In genomic region chr7:43808410-43808809, GRCh38 we compare ENCODE assay signal across 18 cellular contexts.
"Had no signal": no experiment of that assay in that cellular context is flagged by ENCODE, and none has a peak within 500 bp of the region (broad histone marks: within the 10 kb centered on the region; RNA-seq: fewer than 3 reads in every experiment).

No MANE protein-coding gene starts in this region.

- H3K27me3 ChIP-seq: cardiac muscle cell, suprapubic skin, transverse colon had no signal

- ATAC-seq: naive thymus-derived CD8-positive, alpha-beta T cell; sciatic nerve; T-helper 17 cell had no signal

- H3K4me1 Mint-ChIP-seq: activated naive CD8-positive, alpha-beta T cell treated with anti-CD3 and anti-CD28 coated beads, Interleukin-2, amount 10 ng/mL, durations not matched to agents 7 days and 5 days had no signal

- H3K4me3 ChIP-seq: cardiac muscle cell, suprapubic skin, transverse colon had no signal

- H3K4me1 ChIP-seq: suprapubic skin, transverse colon had no signal

- H3K27me3 Mint-ChIP-seq: activated naive CD8-positive, alpha-beta T cell treated with anti-CD3 and anti-CD28 coated beads, Interleukin-2, amount 10 ng/mL, durations not matched to agents 7 days and 5 days had no signal

- H3K9me3 ChIP-seq: suprapubic skin, transverse colon had no signal

- H3K27ac Mint-ChIP-seq: activated naive CD8-positive, alpha-beta T cell treated with anti-CD3 and anti-CD28 coated beads, Interleukin-2, amount 10 ng/mL, durations not matched to agents 7 days and 5 days; stimulated activated naive CD8-positive, alpha-beta T cell treated with anti-CD3 and anti-CD28 coated beads, Interleukin-15, Interleukin-2, amounts not matched to agents 100 ng/mL and 50 ng/mL, for 24 hours; T-helper 17 cell had no signal

- DNase-seq: activated CD4-positive, alpha-beta T cell treated with anti-CD3 and anti-CD28 coated beads, Interleukin-2, amount 50 U/mL, for 1 hour; activated CD4-positive, CD25-positive, alpha-beta regulatory T cell treated with anti-CD3 and anti-CD28 coated beads, Interleukin-2, amount 50 U/mL, for 72 hours; activated naive CD4-positive, alpha-beta T cell; activated naive CD8-positive, alpha-beta T cell treated with anti-CD3 and anti-CD28 coated beads, Interleukin-2, amount 10 ng/mL, durations not matched to agents 7 days and 5 days; amygdala; dermis blood vessel endothelial cell; foreskin fibroblast; mesenchymal stem cell; stimulated activated CD4-positive, alpha-beta T cell treated with anti-CD3 and anti-CD28 coated beads, Interleukin-4, amount 100 ng/mL, for 24 hours; T-helper 17 cell; transverse colon had no signal

- H3K36me3 ChIP-seq: transverse colon had no signal

- H3K27ac ChIP-seq: cardiac muscle cell, epithelial cell of prostate, suprapubic skin, transverse colon, VCaP had no signal

- H3K4me3 Mint-ChIP-seq: activated naive CD8-positive, alpha-beta T cell treated with anti-CD3 and anti-CD28 coated beads, Interleukin-2, amount 10 ng/mL, durations not matched to agents 7 days and 5 days; stimulated activated naive CD8-positive, alpha-beta T cell treated with anti-CD3 and anti-CD28 coated beads, Interleukin-15, Interleukin-2, amounts not matched to agents 100 ng/mL and 50 ng/mL, for 24 hours; T-helper 17 cell had no signal
